20 cellular contexts compared by ENCODE assay signal in genomic region chr9:112056986-112057385, GRCh38.
"Had no signal": no experiment of that assay in that cellular context is flagged by ENCODE, and none has a peak within 500 bp of the region (broad histone marks: within the 10 kb centered on the region; RNA-seq: fewer than 3 reads in every experiment).

No MANE protein-coding gene starts in this region.

- H3K4me3 Mint-ChIP-seq: central memory CD8-positive, alpha-beta T cell; natural killer cell; neural crest cell had no signal

- ATAC-seq: gastrocnemius medialis, heart right ventricle, left lobe of liver, mucosa of descending colon, natural killer cell, right cardiac atrium had no signal

- H3K27me3 ChIP-seq: dorsolateral prefrontal cortex, gastrocnemius medialis, heart right ventricle, ovary, stomach, transverse colon had no signal

- DNase-seq: cortex of kidney; dorsolateral prefrontal cortex; effector CD8-positive, alpha-beta T cell; gastrocnemius medialis; heart right ventricle; hypothalamus; islet precursor cell; mucosa of descending colon; natural killer cell; ovary; right cardiac atrium; stimulated activated CD4-positive, alpha-beta T cell treated with anti-CD3 and anti-CD28 coated beads, Interleukin-2, amount 100 ng/mL, for 48 hours; stomach; transverse colon had no signal

- H3K9me3 Mint-ChIP-seq: central memory CD8-positive, alpha-beta T cell; natural killer cell had no signal

- H3K36me3 ChIP-seq: gastrocnemius medialis, ovary, stomach, thoracic aorta, transverse colon had no signal

- H3K27ac ChIP-seq: gastrocnemius medialis, ovary, thoracic aorta, transverse colon had no signal

- H3K27me3 Mint-ChIP-seq: central memory CD8-positive, alpha-beta T cell had no signal

- H3K4me2 ChIP-seq: smooth muscle cell had no signal

- H3K4me3 ChIP-seq: dorsolateral prefrontal cortex, gastrocnemius medialis, heart right ventricle, lung, mucosa of descending colon, ovary, smooth muscle cell, stomach, thoracic aorta, transverse colon had no signal

- H3K9me3 ChIP-seq: gastrocnemius medialis, heart right ventricle, mucosa of descending colon, ovary, stomach, thoracic aorta, transverse colon had no signal
